1 cellular context compared by ENCODE assay signal in the genomic region with DNA sequence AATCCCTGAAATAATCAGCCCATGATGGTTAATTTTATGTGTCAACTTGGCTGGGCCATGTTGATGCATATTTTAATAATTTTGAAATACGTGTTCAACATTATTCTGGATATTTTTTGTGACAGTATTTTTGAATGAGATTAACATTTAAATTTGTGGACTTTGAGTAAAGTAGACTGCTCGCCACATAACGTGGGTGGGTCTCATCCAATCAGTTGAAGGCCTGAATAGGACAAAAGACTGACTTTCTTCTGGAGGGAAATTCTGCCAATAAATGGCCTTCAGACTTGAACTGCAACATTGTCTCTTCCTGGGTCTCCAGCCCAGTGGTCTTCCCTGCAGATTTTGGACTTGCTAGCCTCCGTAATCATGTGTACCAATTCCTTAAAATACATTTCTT.
TF ChIP-seq lines count a peak whose summit lies in the region.

No MANE protein-coding gene starts in this region.

TF ChIP-seq in IMR-90, 13 proteins besides CTCF, POLR2A, EP300 and RAD21 (continued from another document):
- TF ChIP-seq MAZ (IDR thresholded peaks at IDR 0.05; ENCODE audit: borderline replicate concordance, low read depth, low read length) = no peak
- no peak for TF ChIP-seq FOS (IDR thresholded peaks at IDR 0.05; ENCODE audit: low read depth, low read length)
- no peak for TF ChIP-seq CHD1 (IDR thresholded peaks at IDR 0.05; ENCODE audit: low read depth, low read length)
- no peak for TF ChIP-seq MAFK (IDR thresholded peaks at IDR 0.05; ENCODE audit: low read depth, low read length)
- TF ChIP-seq, protein P1, sequence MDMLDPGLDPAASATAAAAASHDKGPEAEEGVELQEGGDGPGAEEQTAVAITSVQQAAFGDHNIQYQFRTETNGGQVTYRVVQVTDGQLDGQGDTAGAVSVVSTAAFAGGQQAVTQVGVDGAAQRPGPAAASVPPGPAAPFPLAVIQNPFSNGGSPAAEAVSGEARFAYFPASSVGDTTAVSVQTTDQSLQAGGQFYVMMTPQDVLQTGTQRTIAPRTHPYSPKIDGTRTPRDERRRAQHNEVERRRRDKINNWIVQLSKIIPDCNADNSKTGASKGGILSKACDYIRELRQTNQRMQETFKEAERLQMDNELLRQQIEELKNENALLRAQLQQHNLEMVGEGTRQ (IDR thresholded peaks at IDR 0.05; ENCODE audit: low read depth, low read length) = no peak
- TF ChIP-seq MXI1 (IDR thresholded peaks at IDR 0.05; ENCODE audit: borderline replicate concordance, low read depth, low read length) = no peak
- TF ChIP-seq RCOR1 (IDR thresholded peaks at IDR 0.05; ENCODE audit: insufficient replicate concordance, low read length) = no peak
- TF ChIP-seq, protein P2, sequence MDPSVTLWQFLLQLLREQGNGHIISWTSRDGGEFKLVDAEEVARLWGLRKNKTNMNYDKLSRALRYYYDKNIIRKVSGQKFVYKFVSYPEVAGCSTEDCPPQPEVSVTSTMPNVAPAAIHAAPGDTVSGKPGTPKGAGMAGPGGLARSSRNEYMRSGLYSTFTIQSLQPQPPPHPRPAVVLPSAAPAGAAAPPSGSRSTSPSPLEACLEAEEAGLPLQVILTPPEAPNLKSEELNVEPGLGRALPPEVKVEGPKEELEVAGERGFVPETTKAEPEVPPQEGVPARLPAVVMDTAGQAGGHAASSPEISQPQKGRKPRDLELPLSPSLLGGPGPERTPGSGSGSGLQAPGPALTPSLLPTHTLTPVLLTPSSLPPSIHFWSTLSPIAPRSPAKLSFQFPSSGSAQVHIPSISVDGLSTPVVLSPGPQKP (IDR thresholded peaks at IDR 0.05; ENCODE audit: borderline replicate concordance, low read depth, low read length) = no peak
- no peak for TF ChIP-seq NFE2L2 (IDR thresholded peaks at IDR 0.05; ENCODE audit: low read depth, low read length)
